ENCODE assay signal across 1 cellular context in genomic region chr17:48841395-48841831, GRCh38.
TF ChIP-seq lines count a peak whose summit lies in the region.

No MANE protein-coding gene starts in this region.

TF ChIP-seq in GM12878, 131 proteins besides CTCF, POLR2A, EP300 and RAD21 (continued from another document):
- TF ChIP-seq USF1 (IDR thresholded peaks at IDR 0.05; ENCODE audit: borderline replicate concordance, extremely low read length, insufficient read depth, low read depth, low read length): no peak
- no peak; the same call in 1 of the 2 replicates for TF ChIP-seq MXI1 (IDR thresholded peaks at IDR 0.05; ENCODE audit: low read depth, low read length)
- TF ChIP-seq EZH2 (IDR thresholded peaks at IDR 0.05; ENCODE audit: borderline replicate concordance, control insufficient read depth, low read depth, low read length): no peak
- TF ChIP-seq NFIC (IDR thresholded peaks at IDR 0.05; ENCODE audit: low read depth, low read length): peak; percentile 85
- TF ChIP-seq GATAD2B (conservative IDR thresholded peaks at IDR 0.05; ENCODE audit: low read depth): peak; percentile 42; the same call in 1 of the 2 replicates
- peak; percentile 73 for TF ChIP-seq MTA2 (IDR thresholded peaks at IDR 0.05; ENCODE audit: low read depth)
- no peak for TF ChIP-seq ESRRA (IDR thresholded peaks at IDR 0.05; ENCODE audit: low read length)
- no peak for TF ChIP-seq STAT1 (conservative IDR thresholded peaks at IDR 0.05)
- peak; percentile 29; the same call in 1 of the 2 replicates for TF ChIP-seq CREB1 (IDR thresholded peaks at IDR 0.05; ENCODE audit: low read depth)
- no peak for TF ChIP-seq TAF1 (IDR thresholded peaks at IDR 0.05; ENCODE audit: borderline replicate concordance, low read depth, low read length)
- TF ChIP-seq ZNF384 (IDR thresholded peaks at IDR 0.05; ENCODE audit: borderline replicate concordance, low read depth, low read length): no peak
- TF ChIP-seq ATF3 (IDR thresholded peaks at IDR 0.05; ENCODE audit: borderline replicate concordance, extremely low read depth, low read depth, low read length): no peak
- TF ChIP-seq BCL3 (IDR thresholded peaks at IDR 0.05; ENCODE audit: borderline replicate concordance, insufficient read depth, low read depth, low read length, poor library complexity, severe bottlenecking): no peak
- TF ChIP-seq SUZ12 (IDR thresholded peaks at IDR 0.05; ENCODE audit: unreplicated experiment): no peak
- no peak for TF ChIP-seq PML (IDR thresholded peaks at IDR 0.05; ENCODE audit: low read length)
